ENCODE assay signal across 8 cellular contexts in the genomic region with DNA sequence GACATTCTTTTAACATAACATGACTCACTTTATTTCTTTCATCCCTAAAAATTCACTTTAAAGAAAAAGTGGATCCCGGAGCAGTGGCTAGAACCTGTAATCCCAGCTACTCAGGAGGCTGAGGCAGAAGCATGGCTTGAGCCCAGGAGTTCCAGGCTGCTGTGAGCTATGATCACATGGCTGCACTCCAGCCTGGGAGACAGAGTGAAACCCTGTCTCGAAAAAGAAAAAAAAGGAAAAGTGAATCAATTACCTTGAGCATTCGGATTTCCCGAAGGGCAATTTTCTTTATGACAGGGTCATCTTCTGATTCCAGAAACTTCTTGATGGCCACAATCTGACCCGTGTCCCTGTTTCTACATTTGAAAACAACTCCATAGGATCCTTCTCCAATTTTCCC. TPM values are rescaled to one million over a fixed set of nuclear protein-coding genes. Genes with fewer than 3 reads are reported as not detected.
A peak's percentile ranks its signal among the peaks of the same experiment; 100 is the strongest.
DNase-seq lines count a peak whose midpoint lies in the region; ATAC-seq and TF ChIP-seq lines count a peak whose summit lies in the region.

No MANE protein-coding gene starts in this region.

- POLR2A ChIA-PET in RWPE1 (lab: Yijun Ruan, JAX; ENCODE audit: low non-redundant PET), result no interaction called here

- TF ChIP-seq EP300 in sigmoid colon (IDR thresholded peaks at IDR 0.05), result no peak

- H3K9me3 ChIP-seq in sigmoid colon, result no peaks in the 10 kb centered on the region

- no peak for ATAC-seq in GM21381 (IDR thresholded peaks at IDR 0.05; ENCODE audit: unreplicated experiment)
- no peak for ATAC-seq in GM18861 (IDR thresholded peaks at IDR 0.05; ENCODE audit: unreplicated experiment)

- in situ Hi-C loops in G401 (cut with HindIII; ENCODE audit: low sequenced_read_pairs), result no loop called here

- TF ChIP-seq CTCF in RWPE1 (conservative IDR thresholded peaks at IDR 0.05; ENCODE audit: low read depth), result no peak
- no peak for TF ChIP-seq CTCF in foreskin fibroblast (IDR thresholded peaks at IDR 0.05; ENCODE audit: low read depth, low read length)
- TF ChIP-seq CTCF in sigmoid colon (IDR thresholded peaks at IDR 0.05), result no peak

- CTCF ChIA-PET in RWPE1 (lab: Yijun Ruan, JAX), result no interaction called here

- intact Hi-C loops in sigmoid colon (cut with DNase I), result loop anchor here (5.0 kb wide), 1 partner anchor 48 kb away; no protein-coding TSS in a partner anchor

- TF ChIP-seq POLR2A in sigmoid colon (IDR thresholded peaks at IDR 0.05), result no peak

- peak; percentile 18 for DNase-seq in G401 (ENCODE audit: low spot score)
- DNase-seq in RWPE1 (ENCODE audit: low spot score), result no peak
- no peak for DNase-seq in foreskin fibroblast
- DNase-seq in sigmoid colon, result peak; percentile 76
- DNase-seq in HPDE6-E6E7 (ENCODE audit: extremely low spot score), result no peak
- DNase-seq in cerebellar nuclear complex (lab: John Stamatoyannopoulos, UW), result no peak

- H3K4me3 ChIP-seq in foreskin fibroblast (ENCODE audit: low read depth in 1 of 2, low read length in 2 of 2) (peak overlapping the region; percentile 67 to 85), sigmoid colon (peak overlapping the region; percentile 40 to 83 (median 75))

- WGBS in sigmoid colon, 2 donors, result 15 to 66% methylated on average over 5 of the region's 5 CpGs

- no peaks in the 10 kb centered on the region for H3K27me3 ChIP-seq in sigmoid colon

- peaks cover 0 to 69% (median 46%) of the 10 kb centered on the region in 4 donors for H3K4me1 ChIP-seq in sigmoid colon

- H3K27ac ChIP-seq in RWPE1 (peak overlapping the region; percentile 94), sigmoid colon (peak overlapping the region in 3 of 4 donors; percentile 83 to 87 (median 85))

- H3K36me3 ChIP-seq in sigmoid colon, result no peaks in the 10 kb centered on the region

RNA-seq across cellular contexts. Expression of a gene that starts 1.2 kb away (rescaled TPM):
- 0.27 and 0.80 TPM in 2 replicates for total RNA-seq in G401 (2014; rRNA removed; shearing (Covaris generic))
- total RNA-seq in sigmoid colon, result 10 to 100 TPM; 39.8 to 91.8 (median 58.6) TPM
- 1 to 10 TPM; 4.2 to 6.4 (median 5.4) TPM for polyA plus RNA-seq in sigmoid colon

Comparison
In these comparisons a context has a peak if more than half of its experiments do, and no peak if none do; other contexts are left out.
1. DNase-seq: peak in G401 (single experiment) and sigmoid colon (single experiment); none in RWPE1 (single experiment), foreskin fibroblast (0 of 2), HPDE6-E6E7 (single experiment) and cerebellar nuclear complex (0 of 2).
2. RNA of a gene that starts 1.2 kb away (total RNA-seq): 39.8 to 91.8 TPM in sigmoid colon; 0.27 to 0.80 TPM in G401; every median in the first group is over 10 times any median in the second.